In the genomic region with DNA sequence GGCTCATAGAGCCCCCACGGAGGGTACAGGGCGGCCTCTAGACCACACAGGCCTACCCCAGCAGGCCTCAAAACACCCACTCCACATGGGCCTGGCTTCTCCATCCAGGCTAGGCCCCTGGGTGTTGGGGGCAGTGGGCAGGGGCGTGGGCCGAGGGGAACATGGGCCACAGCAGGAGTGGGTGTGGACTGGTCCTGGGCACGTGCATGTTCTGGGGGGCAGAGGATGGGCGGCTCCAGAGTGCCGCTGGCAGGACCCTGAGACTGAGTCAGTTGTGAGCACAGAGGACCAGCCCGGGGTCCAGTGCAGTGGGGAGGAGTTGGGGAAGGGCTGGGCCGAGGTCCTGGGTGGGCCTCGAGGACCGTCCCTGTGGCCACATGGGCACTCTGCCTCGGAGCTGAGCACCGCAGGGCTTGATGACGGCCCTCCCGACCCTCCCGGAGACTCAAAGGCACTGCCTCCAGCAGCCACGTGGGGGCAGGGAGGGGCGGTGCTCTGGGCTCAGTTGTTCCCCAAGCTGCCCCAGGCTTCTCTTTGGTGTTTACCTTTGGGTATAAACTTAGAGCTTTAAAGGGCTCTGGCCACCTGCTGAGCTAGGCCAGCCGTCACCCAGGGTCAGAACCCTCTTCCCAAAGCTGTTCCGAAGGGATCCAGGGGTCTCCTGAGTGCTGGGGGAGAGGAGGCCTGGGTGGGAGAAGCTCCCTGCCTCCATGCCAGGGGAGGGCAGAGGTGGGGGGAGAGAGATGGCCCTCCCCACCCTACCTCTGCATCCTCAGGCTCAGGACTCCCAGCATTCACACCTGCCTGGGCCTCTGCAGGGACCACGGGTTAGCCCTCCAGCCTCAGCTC, we compare ENCODE assay signal across 8 cellular contexts.
DNase-seq lines count a peak whose midpoint lies in the region; ATAC-seq and TF ChIP-seq lines count a peak whose summit lies in the region.

No MANE protein-coding gene starts in this region.

- ATAC-seq in left lobe of liver (peak; percentile 32), GM21528 (IDR thresholded peaks at IDR 0.05; ENCODE audit: low FRiP score, unreplicated experiment) (no peak)

- peak; percentile 46 for TF ChIP-seq CTCF in WI38 (IDR thresholded peaks at IDR 0.05; ENCODE audit: low read depth, low read length)

- H3K79me2 ChIP-seq in Karpas-422 (ENCODE audit: low read length) = no peaks in the 10 kb centered on the region

- H3K27me3 ChIP-seq in Karpas-422 (ENCODE audit: low read length) = no peaks in the 10 kb centered on the region

- DNase-seq in DMS 273 (lab: John Stamatoyannopoulos, UW; ENCODE audit: unreplicated experiment) (peak; percentile 93), Karpas-422 (peak; percentile 74), cerebellar cortex (ENCODE audit: low spot score) (peak; percentile 75), left lobe of liver (ENCODE audit: low spot score) (no peak), NCI-H1092 treated with DMSO at 0.1 percent for 48 hours (lab: John Stamatoyannopoulos, UW) (no peak)
- DNase-seq in stimulated activated CD8-positive, alpha-beta memory T cell treated with anti-CD3 and anti-CD28 coated beads, Interleukin-4, amount 100 ng/mL, for 48 hours = peak; percentile 77

- no peaks in the 10 kb centered on the region for H3K9me3 ChIP-seq in Karpas-422 (ENCODE audit: low read length)

- H4K20me1 ChIP-seq in Karpas-422 (ENCODE audit: insufficient read depth, low read depth, low read length) = 0 out of 2 replicates have a peak, but pooled peaks cover 2% of the 10 kb centered on the region

- H3K9me2 ChIP-seq in Karpas-422 (replicated peaks; ENCODE audit: insufficient read depth, low read length) = no peaks in the 10 kb centered on the region

- H3K4me3 ChIP-seq in Karpas-422 (ENCODE audit: low read length) = no peak overlapping the region
- H3K4me3 ChIP-seq in WI38 (ENCODE audit: low read depth, low read length) = no peak overlapping the region

- no peaks in the 10 kb centered on the region for H3K36me3 ChIP-seq in Karpas-422 (ENCODE audit: insufficient read depth, low read length)

- H3K27ac ChIP-seq in Karpas-422 (ENCODE audit: low read length) = no peak overlapping the region

- H2AFZ ChIP-seq in Karpas-422 (ENCODE audit: low read length) = no peak overlapping the region

- H3K9ac ChIP-seq in Karpas-422 (ENCODE audit: low read length) = no peak overlapping the region

- H3K4me1 ChIP-seq in Karpas-422 (ENCODE audit: low read length) = no peaks in the 10 kb centered on the region

- H3K4me2 ChIP-seq in Karpas-422 (ENCODE audit: low read depth, low read length, poor library complexity, severe bottlenecking) = no peak overlapping the region

Comparison
In these comparisons a context has a peak if more than half of its experiments do, and no peak if none do; other contexts are left out.
1. DNase-seq: peak in DMS 273 (single experiment), Karpas-422 (single experiment), cerebellar cortex (single experiment) and stimulated activated CD8-positive, alpha-beta memory T cell treated with anti-CD3 and anti-CD28 coated beads, Interleukin-4, amount 100 ng/mL, for 48 hours (single experiment); none in left lobe of liver (single experiment) and NCI-H1092 treated with DMSO at 0.1 percent for 48 hours (single experiment).